20 cellular contexts compared by ENCODE assay signal in the genomic region with DNA sequence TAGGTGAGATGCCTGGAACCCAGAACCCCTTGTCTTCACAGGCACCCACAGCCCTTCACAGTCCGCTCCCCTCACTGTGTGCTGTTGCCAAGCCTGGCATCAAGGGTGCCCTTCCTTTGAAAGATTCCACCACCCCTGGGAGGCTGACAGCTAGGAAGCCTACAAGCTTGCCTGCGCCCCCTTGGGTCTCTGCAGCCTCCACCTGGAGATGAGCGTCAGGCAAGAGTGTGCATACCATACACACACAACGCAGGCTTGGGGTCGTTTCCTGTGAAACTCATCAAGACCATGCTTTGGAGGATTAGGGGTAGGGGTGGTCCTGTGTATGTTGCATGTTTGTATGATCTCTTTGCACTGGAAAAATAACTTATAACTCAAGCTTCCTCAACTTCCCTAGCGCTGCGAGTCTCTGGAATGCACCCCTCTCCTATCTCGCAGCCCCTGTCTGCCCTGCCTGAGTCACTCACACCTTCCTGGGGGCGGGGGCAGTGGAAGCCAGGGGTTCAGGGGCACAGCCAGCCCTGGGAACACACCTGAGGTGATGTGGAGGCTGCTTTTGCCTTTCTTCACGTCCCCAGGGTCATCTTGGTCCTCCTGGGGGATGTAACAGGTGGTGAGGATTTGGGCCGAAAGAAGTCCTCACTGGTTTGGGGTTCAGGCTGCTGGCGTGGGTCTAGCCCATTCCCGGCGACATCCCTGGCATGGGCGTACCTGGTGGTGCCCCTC.
DNase-seq lines count a peak whose midpoint lies in the region; ATAC-seq and TF ChIP-seq lines count a peak whose summit lies in the region.
"Had no signal": no experiment of that assay in that cellular context is flagged by ENCODE, and none has a peak within 500 bp of the region (broad histone marks: within the 10 kb centered on the region; RNA-seq: fewer than 3 reads in every experiment).

No MANE protein-coding gene starts in this region.

- H3K27ac Mint-ChIP-seq in WTC11: peak overlapping the region; percentile 27; the same call in 1 of the 2 replicates
- peak overlapping the region; percentile 30 for H3K27ac Mint-ChIP-seq in dendritic cell treated with granulocyte-macrophage colony-stimulating factor and Interleukin-4, amounts not matched to agents 40 ng/mL and 50 ng/mL, for 4 days
- H3K27ac Mint-ChIP-seq in stimulated activated naive B cell treated with anti-CD40 and anti-IgM and Interleukin-4, amounts not matched to agents 10 μg/mL and 1 μg/mL and 100 μg/mL, for 72 hours: peak overlapping the region; percentile 21
- H3K27ac Mint-ChIP-seq: CD4-positive, CD25-positive, alpha-beta regulatory T cell had no signal

- peaks cover 7% of the 10 kb centered on the region; the same call in 1 of the 2 replicates for H3F3A ChIP-seq in PC-9 (ENCODE audit: insufficient read depth, low read depth)

- H3K27ac ChIP-seq in lower lobe of right lung (no peak overlapping the region), PC-9 (no peak overlapping the region)
- H3K27ac ChIP-seq: GM23248 had no signal

- H3K36me3 Mint-ChIP-seq in WTC11: peaks cover 21% of the 10 kb centered on the region; the same call in 1 of the 2 replicates
- H3K36me3 Mint-ChIP-seq in dendritic cell treated with granulocyte-macrophage colony-stimulating factor and Interleukin-4, amounts not matched to agents 40 ng/mL and 50 ng/mL, for 4 days (ENCODE audit: low read depth): peaks cover 96% of the 10 kb centered on the region
- H3K36me3 Mint-ChIP-seq in stimulated activated naive B cell treated with anti-CD40 and anti-IgM and Interleukin-4, amounts not matched to agents 10 μg/mL and 1 μg/mL and 100 μg/mL, for 72 hours: peaks cover 35 to 47% of the 10 kb centered on the region in 2 donors

- no peak for TF ChIP-seq CTCF in WTC11 (IDR thresholded peaks at IDR 0.05)
- TF ChIP-seq CTCF in lower lobe of right lung (IDR thresholded peaks at IDR 0.05): no peak
- TF ChIP-seq CTCF in PC-9 (conservative IDR thresholded peaks at IDR 0.05): no peak

- POLR2A ChIA-PET in WTC11 (lab: Charles Lee) (interaction anchor here (1.0 kb wide), 1 partner anchor 15 kb away, joined by 3 read pairs; no protein-coding TSS in a partner anchor), PC-9 (lab: Charles Lee; ENCODE audit: unreplicated experiment) (no interaction called here)

- H3K9me3 ChIP-seq in lower lobe of right lung (no peaks in the 10 kb centered on the region), PC-9 (ENCODE audit: insufficient read depth, low read depth) (no peaks in the 10 kb centered on the region)
- H3K9me3 ChIP-seq: BE2C, HAP-1 had no signal

- H3K9me3 Mint-ChIP-seq in WTC11: no peaks in the 10 kb centered on the region
- H3K9me3 Mint-ChIP-seq in dendritic cell treated with granulocyte-macrophage colony-stimulating factor and Interleukin-4, amounts not matched to agents 40 ng/mL and 50 ng/mL, for 4 days: no peaks in the 10 kb centered on the region
- H3K9me3 Mint-ChIP-seq in stimulated activated naive B cell treated with anti-CD40 and anti-IgM and Interleukin-4, amounts not matched to agents 10 μg/mL and 1 μg/mL and 100 μg/mL, for 72 hours: no peaks in the 10 kb centered on the region
- H3K9me3 Mint-ChIP-seq: CD4-positive, CD25-positive, alpha-beta regulatory T cell; CD8-positive, alpha-beta memory T cell had no signal

- CTCF ChIA-PET in WTC11 (lab: Charles Lee) (interaction anchor here (0.6 to 1.8 kb wide), 17 partner anchors 9 to 559 kb away, joined by 3 to 21 read pairs (median 3); a partner anchor contains a TSS), PC-9 (lab: Charles Lee) (interaction anchor here (0.7 kb wide), 1 partner anchor 486 kb away, joined by 10 read pairs; no protein-coding TSS in a partner anchor)

- H3K36me3 ChIP-seq in lower lobe of right lung (peaks cover 70% of the 10 kb centered on the region), PC-9 (ENCODE audit: low read depth) (no peaks in the 10 kb centered on the region)
- H3K36me3 ChIP-seq: BE2C had no signal

- H3K9me2 ChIP-seq in PC-9 (ENCODE audit: insufficient read depth): no peaks in the 10 kb centered on the region

- no peak overlapping the region for H2AFZ ChIP-seq in PC-9
- H2AFZ ChIP-seq: GM23248 had no signal

- H3K27me3 ChIP-seq in lower lobe of right lung (ENCODE audit: low read depth): no peaks in the 10 kb centered on the region
- H3K27me3 ChIP-seq in PC-9 (ENCODE audit: insufficient read depth, low read depth): no peaks in the 10 kb centered on the region
- H3K27me3 ChIP-seq: BE2C had no signal

- H3K4me2 ChIP-seq in PC-9: no peak overlapping the region

- H3K4me3 Mint-ChIP-seq in WTC11: no peak overlapping the region
- no peak overlapping the region for H3K4me3 Mint-ChIP-seq in dendritic cell treated with granulocyte-macrophage colony-stimulating factor and Interleukin-4, amounts not matched to agents 40 ng/mL and 50 ng/mL, for 4 days
- no peak overlapping the region for H3K4me3 Mint-ChIP-seq in stimulated activated naive B cell treated with anti-CD40 and anti-IgM and Interleukin-4, amounts not matched to agents 10 μg/mL and 1 μg/mL and 100 μg/mL, for 72 hours
- H3K4me3 Mint-ChIP-seq: CD4-positive, CD25-positive, alpha-beta regulatory T cell; CD8-positive, alpha-beta memory T cell had no signal

- no peaks in the 10 kb centered on the region for H3K79me2 ChIP-seq in PC-9 (ENCODE audit: low read depth)

- H4K20me1 ChIP-seq in PC-9 (ENCODE audit: insufficient read depth): no peaks in the 10 kb centered on the region

- peaks cover 26% of the 10 kb centered on the region for H3K4me1 Mint-ChIP-seq in WTC11
- H3K4me1 Mint-ChIP-seq in dendritic cell treated with granulocyte-macrophage colony-stimulating factor and Interleukin-4, amounts not matched to agents 40 ng/mL and 50 ng/mL, for 4 days (ENCODE audit: low read depth): peaks cover 63% of the 10 kb centered on the region
- peaks cover 18 to 40% of the 10 kb centered on the region in 2 donors for H3K4me1 Mint-ChIP-seq in stimulated activated naive B cell treated with anti-CD40 and anti-IgM and Interleukin-4, amounts not matched to agents 10 μg/mL and 1 μg/mL and 100 μg/mL, for 72 hours

- intact Hi-C loops in dendritic cell treated with granulocyte-macrophage colony-stimulating factor and Interleukin-4, amounts not matched to agents 40 ng/mL and 50 ng/mL, for 4 days (cut with micrococcal nuclease): loop anchor here (10.0 kb wide), 2 partner anchors 461 to 521 kb away; no protein-coding TSS in a partner anchor
- intact Hi-C loops in lower lobe of right lung (cut with DNase I): no loop called here
- intact Hi-C loops in PC-9 (cut with micrococcal nuclease; ENCODE audit: unreplicated experiment): no loop called here

- no peak for DNase-seq in WTC11 (ENCODE audit: low spot score)
- peak; percentile 37 for DNase-seq in lower lobe of right lung
- no peak for DNase-seq in stimulated activated naive B cell treated with anti-CD40 and anti-IgM and Interleukin-4, amounts not matched to agents 10 μg/mL and 1 μg/mL and 100 μg/mL, for 72 hours
- no peak for DNase-seq in stimulated activated CD4-positive, alpha-beta T cell treated with anti-CD3 and anti-CD28 coated beads, Interleukin-12 subunit alpha, Interleukin-12 subunit beta, amount 100 ng/mL, for 4 hours
- DNase-seq in PC-9: no peak
- DNase-seq: ACHN; BE2C; C1 segment of cervical spinal cord; CD4-positive, CD25-positive, alpha-beta regulatory T cell; CD8-positive, alpha-beta memory T cell; COR-L47; DMS 273 treated with DMSO at 0.1 percent for 48 hours; DMS53; DND-41; EL; GM23248 had no signal

- ATAC-seq in WTC11 (no peak), lower lobe of right lung (no peak), GM19035 (IDR thresholded peaks at IDR 0.05; ENCODE audit: unreplicated experiment) (no peak)
- ATAC-seq in stimulated activated naive B cell treated with anti-CD40 and anti-IgM and Interleukin-4, amounts not matched to agents 10 μg/mL and 1 μg/mL and 100 μg/mL, for 72 hours (replicated peaks): no peak
- ATAC-seq: GM12878 had no signal

- no peaks in the 10 kb centered on the region for H3K27me3 Mint-ChIP-seq in WTC11 (ENCODE audit: low read depth)
- H3K27me3 Mint-ChIP-seq in dendritic cell treated with granulocyte-macrophage colony-stimulating factor and Interleukin-4, amounts not matched to agents 40 ng/mL and 50 ng/mL, for 4 days: no peaks in the 10 kb centered on the region
- no peaks in the 10 kb centered on the region for H3K27me3 Mint-ChIP-seq in stimulated activated naive B cell treated with anti-CD40 and anti-IgM and Interleukin-4, amounts not matched to agents 10 μg/mL and 1 μg/mL and 100 μg/mL, for 72 hours
- H3K27me3 Mint-ChIP-seq: CD4-positive, CD25-positive, alpha-beta regulatory T cell; CD8-positive, alpha-beta memory T cell had no signal

- H3K4me3 ChIP-seq in lower lobe of right lung (no peak overlapping the region), PC-9 (no peak overlapping the region)
- H3K4me3 ChIP-seq: GM12878, GM23248, HAP-1 had no signal

- no TSS peak for BruUV-seq in PC-9 (replicated peaks; lab: Mats Ljungman, UMichigan)

- H3K4me1 ChIP-seq in lower lobe of right lung (peaks cover 31% of the 10 kb centered on the region), PC-9 (replicated peaks; ENCODE audit: insufficient read depth) (peaks cover 18% of the 10 kb centered on the region; the same call in 1 of the 2 replicates)
- H3K4me1 ChIP-seq: BE2C had no signal

TF ChIP-seq in WTC11, 78 proteins besides CTCF, POLR2A, EP300 and RAD21 (continues in another document):
- TF ChIP-seq FOXK1 (CRISPR knock-in tag; IDR thresholded peaks at IDR 0.05) (no peak), ZNF263 (CRISPR knock-in tag; IDR thresholded peaks at IDR 0.05; ENCODE audit: low read depth) (no peak), ATF1 (CRISPR knock-in tag; IDR thresholded peaks at IDR 0.05) (no peak), TP53 (CRISPR knock-in tag; IDR thresholded peaks at IDR 0.05) (no peak)
- TF ChIP-seq, protein P1, sequence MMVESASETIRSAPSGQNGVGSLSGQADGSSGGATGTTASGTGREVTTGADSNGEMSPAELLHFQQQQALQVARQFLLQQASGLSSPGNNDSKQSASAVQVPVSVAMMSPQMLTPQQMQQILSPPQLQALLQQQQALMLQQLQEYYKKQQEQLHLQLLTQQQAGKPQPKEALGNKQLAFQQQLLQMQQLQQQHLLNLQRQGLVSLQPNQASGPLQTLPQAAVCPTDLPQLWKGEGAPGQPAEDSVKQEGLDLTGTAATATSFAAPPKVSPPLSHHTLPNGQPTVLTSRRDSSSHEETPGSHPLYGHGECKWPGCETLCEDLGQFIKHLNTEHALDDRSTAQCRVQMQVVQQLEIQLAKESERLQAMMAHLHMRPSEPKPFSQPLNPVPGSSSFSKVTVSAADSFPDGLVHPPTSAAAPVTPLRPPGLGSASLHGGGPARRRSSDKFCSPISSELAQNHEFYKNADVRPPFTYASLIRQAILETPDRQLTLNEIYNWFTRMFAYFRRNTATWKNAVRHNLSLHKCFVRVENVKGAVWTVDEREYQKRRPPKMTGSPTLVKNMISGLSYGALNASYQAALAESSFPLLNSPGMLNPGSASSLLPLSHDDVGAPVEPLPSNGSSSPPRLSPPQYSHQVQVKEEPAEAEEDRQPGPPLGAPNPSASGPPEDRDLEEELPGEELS (CRISPR knock-in tag; IDR thresholded peaks at IDR 0.05): no peak
- TF ChIP-seq, protein P2, sequence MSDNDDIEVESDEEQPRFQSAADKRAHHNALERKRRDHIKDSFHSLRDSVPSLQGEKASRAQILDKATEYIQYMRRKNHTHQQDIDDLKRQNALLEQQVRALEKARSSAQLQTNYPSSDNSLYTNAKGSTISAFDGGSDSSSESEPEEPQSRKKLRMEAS (CRISPR knock-in tag; IDR thresholded peaks at IDR 0.05): no peak
